ENCODE assay signal across 10 cellular contexts in genomic region chr5:59660737-59661136, GRCh38.
DNase-seq lines count a peak whose midpoint lies in the region; ATAC-seq and TF ChIP-seq lines count a peak whose summit lies in the region.
"Had no signal": no experiment of that assay in that cellular context is flagged by ENCODE, and none has a peak within 500 bp of the region (broad histone marks: within the 10 kb centered on the region; RNA-seq: fewer than 3 reads in every experiment).

No MANE protein-coding gene starts in this region.

- no peaks in the 10 kb centered on the region for H3K27me3 ChIP-seq in dorsolateral prefrontal cortex

- no peak overlapping the region for H3K27ac ChIP-seq in dorsolateral prefrontal cortex
- no peak overlapping the region for H3K27ac ChIP-seq in coronary artery
- H3K27ac ChIP-seq: parathyroid adenoma had no signal

- peak in 55 of 56 donors; percentile 9 to 72 (median 48) for TF ChIP-seq CTCF in dorsolateral prefrontal cortex (IDR thresholded peaks at IDR 0.05 in 54 of 56, conservative IDR thresholded peaks at IDR 0.05 in 2 of 56; ENCODE audit: low read depth in 1 of 56, partially characterized antibody in 56 of 56)
- no peak for TF ChIP-seq CTCF in coronary artery (IDR thresholded peaks at IDR 0.05)

- intact Hi-C loops in dorsolateral prefrontal cortex (cut with DNase I): loop anchor here in 1 of 2 donors (10.0 kb wide), 1 partner anchor 134 kb away; no protein-coding TSS in a partner anchor

- no peak overlapping the region for H3K4me3 ChIP-seq in dorsolateral prefrontal cortex
- no peak overlapping the region for H3K4me3 ChIP-seq in coronary artery

- no peak for ATAC-seq in GM19395 (IDR thresholded peaks at IDR 0.05; ENCODE audit: unreplicated experiment)

- DNase-seq in NCI-H345 (lab: John Stamatoyannopoulos, UW): peak; percentile 0
- no peak for DNase-seq in NCI-H345 treated with DMSO at 0.1 percent for 48 hours (lab: John Stamatoyannopoulos, UW; ENCODE audit: unreplicated experiment)
- DNase-seq in LHCN-M2 (ENCODE audit: low read depth): peak; percentile 68
- DNase-seq in dorsolateral prefrontal cortex: no peak
- DNase-seq in smooth muscle cell of the brain vasculature (ENCODE audit: low read depth, low spot score): peak; percentile 29
- no peak for DNase-seq in coronary artery (ENCODE audit: low spot score)
- DNase-seq in T-helper 2 cell: no peak
- DNase-seq: CD4-positive, CD25-positive, alpha-beta regulatory T cell had no signal

Comparison
In these comparisons a context has a peak if more than half of its experiments do, and no peak if none do; other contexts are left out.
1. DNase-seq: peak in NCI-H345 (single experiment), LHCN-M2 (single experiment) and smooth muscle cell of the brain vasculature (single experiment); none in NCI-H345 treated with DMSO at 0.1 percent for 48 hours (single experiment), dorsolateral prefrontal cortex (0 of 10), coronary artery (single experiment) and T-helper 2 cell (0 of 5).